ENCODE assay signal across 14 cellular contexts in the genomic region with DNA sequence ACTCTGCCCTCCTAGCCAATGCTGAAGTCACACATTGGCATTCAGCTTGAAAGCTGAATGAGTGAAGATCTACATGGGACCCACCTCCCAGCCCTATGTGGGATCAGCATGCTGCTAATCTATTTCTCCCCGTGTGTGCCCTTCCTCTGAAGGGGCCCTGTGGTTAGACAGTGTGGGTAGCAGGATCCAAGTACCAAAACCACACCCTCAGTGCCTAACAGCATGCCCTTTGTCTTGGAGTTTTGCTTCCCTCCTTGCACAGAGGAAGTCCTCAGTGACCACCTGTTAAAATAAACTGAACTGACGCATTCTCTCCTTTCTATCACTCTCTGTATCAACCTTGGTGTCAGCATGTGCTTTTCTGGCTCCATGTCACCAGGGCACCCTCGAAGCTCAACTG. TPM values are rescaled to one million over a fixed set of nuclear protein-coding genes. Genes with fewer than 3 reads are reported as not detected.
DNase-seq lines count a peak whose midpoint lies in the region; ATAC-seq and TF ChIP-seq lines count a peak whose summit lies in the region.
"Had no signal": no experiment of that assay in that cellular context is flagged by ENCODE, and none has a peak within 500 bp of the region (broad histone marks: within the 10 kb centered on the region; RNA-seq: fewer than 3 reads in every experiment).

No MANE protein-coding gene starts in this region.

- intact Hi-C loops in lower lobe of right lung (cut with DNase I) (no loop called here), aorta (cut with DNase I) (loop anchor here (10.0 kb wide), 2 partner anchors 77 to 593 kb away; no protein-coding TSS in a partner anchor)

- H3K9me3 ChIP-seq in DND-41 (ENCODE audit: insufficient read depth, low read length, severe bottlenecking) (no peaks in the 10 kb centered on the region), lower lobe of right lung (no peaks in the 10 kb centered on the region), MG63 (no peaks in the 10 kb centered on the region), aorta (ENCODE audit: control insufficient read depth, low read length) (no peaks in the 10 kb centered on the region)
- H3K9me3 ChIP-seq: suprapubic skin had no signal

- TF ChIP-seq CTCF in DND-41 (IDR thresholded peaks at IDR 0.05; ENCODE audit: borderline replicate concordance, extremely low read depth, low read length, poor library complexity, severe bottlenecking) = no peak
- TF ChIP-seq CTCF in lower lobe of right lung (IDR thresholded peaks at IDR 0.05) = no peak

- ATAC-seq in DND-41 (ENCODE audit: insufficient read depth, low read depth) = peak; percentile 86
- ATAC-seq in lower lobe of right lung = peak; percentile 26 to 44
- ATAC-seq in aorta (ENCODE audit: low FRiP score) = no peak
- ATAC-seq in GM21360 (IDR thresholded peaks at IDR 0.05; ENCODE audit: unreplicated experiment) = no peak

- no peak overlapping the region for H3K4me3 ChIP-seq in DND-41 (ENCODE audit: low read depth in 1 of 2, low read length in 2 of 2)
- no peak overlapping the region for H3K4me3 ChIP-seq in lower lobe of right lung
- H3K4me3 ChIP-seq in MG63 = no peak overlapping the region
- no peak overlapping the region for H3K4me3 ChIP-seq in aorta (ENCODE audit: low read length in 2 of 2)
- H3K4me3 ChIP-seq: suprapubic skin had no signal

- no peaks in the 10 kb centered on the region for H3K79me2 ChIP-seq in DND-41 (ENCODE audit: insufficient read depth, low read length)

- DNase-seq in DND-41 (peak; percentile 26), HT1080 (ENCODE audit: low read depth) (peak; percentile 97), SKM-1 (lab: John Stamatoyannopoulos, UW; ENCODE audit: unreplicated experiment) (peak; percentile 62), lower lobe of right lung (no peak), MG63 (no peak), DMS79 treated with DMSO at 0.1 percent for 48 hours (lab: John Stamatoyannopoulos, UW) (no peak), aorta (no peak)
- DNase-seq: CD4-positive, alpha-beta memory T cell; kidney; NCI-H1930; stimulated activated CD4-positive, alpha-beta T cell treated with anti-CD3 and anti-CD28 coated beads, Interleukin-2, amount 100 ng/mL, for 48 hours had no signal

- no peak overlapping the region for H3K4me2 ChIP-seq in DND-41 (ENCODE audit: insufficient read depth, low read length)

- no peak overlapping the region for H3K27ac ChIP-seq in DND-41 (ENCODE audit: low read length)
- H3K27ac ChIP-seq in lower lobe of right lung = no peak overlapping the region
- no peak overlapping the region for H3K27ac ChIP-seq in aorta (ENCODE audit: low read depth in 1 of 2, low read length in 2 of 2)
- H3K27ac ChIP-seq: suprapubic skin, VCaP had no signal

- H2AFZ ChIP-seq in DND-41 (ENCODE audit: low read depth, low read length) = no peak overlapping the region

- H3K27me3 ChIP-seq in DND-41 (ENCODE audit: insufficient read depth, low read length, poor library complexity) (peaks cover 12% of the 10 kb centered on the region), lower lobe of right lung (ENCODE audit: low read depth) (no peaks in the 10 kb centered on the region), MG63 (no peaks in the 10 kb centered on the region), aorta (ENCODE audit: control insufficient read depth in 1 of 2, insufficient read depth in 2 of 2, low read length in 1 of 2) (no peaks in the 10 kb centered on the region)
- H3K27me3 ChIP-seq: suprapubic skin had no signal

- no peak overlapping the region for H3K9ac ChIP-seq in DND-41 (ENCODE audit: low read depth, low read length)

- H4K20me1 ChIP-seq in DND-41 (ENCODE audit: insufficient read depth, low read length) = no peaks in the 10 kb centered on the region

- WGBS in aorta, 2 donors = 57 to 58% methylated on average over 3 of the region's 3 CpGs

- H3K36me3 ChIP-seq in DND-41 (ENCODE audit: insufficient read depth, low read length) = no peaks in the 10 kb centered on the region
- no peaks in the 10 kb centered on the region for H3K36me3 ChIP-seq in lower lobe of right lung
- H3K36me3 ChIP-seq in MG63 = no peaks in the 10 kb centered on the region
- H3K36me3 ChIP-seq in aorta (ENCODE audit: control insufficient read depth in 1 of 2, insufficient read depth in 2 of 2, low read length in 1 of 2) = no peaks in the 10 kb centered on the region
- H3K36me3 ChIP-seq: suprapubic skin had no signal

- no peaks in the 10 kb centered on the region for H3K4me1 ChIP-seq in DND-41 (ENCODE audit: insufficient read depth, low read length)
- H3K4me1 ChIP-seq in lower lobe of right lung = peaks cover 29% of the 10 kb centered on the region
- H3K4me1 ChIP-seq in aorta (ENCODE audit: control insufficient read depth in 1 of 2, insufficient read depth in 2 of 2, low read length in 2 of 2) = no peaks in the 10 kb centered on the region
- H3K4me1 ChIP-seq: suprapubic skin had no signal

RNA-seq across cellular contexts. Expression of a gene that starts 25.0 kb away (rescaled TPM):
- total RNA-seq in HT1080 (2014; rRNA removed; shearing (Covaris generic)) = 22.1 and 24.0 TPM in 2 replicates
- polyA plus RNA-seq in HT1080 (2015; cell fraction: cytosol; rRNA removed) = 8.3 and 12.2 TPM in 2 replicates
- 61.7 and 71.3 TPM in 2 replicates for polyA plus RNA-seq in HT1080 (2015; cell fraction: nucleus; rRNA removed)
- total RNA-seq in lower lobe of right lung (0.92 TPM), aorta (1 to 10 TPM; 1.1 to 2.9 TPM)
- total RNA-seq in MG63 (2014; rRNA removed; shearing (Covaris generic); ENCODE audit: low replicate concordance) = 2.9 and 8.8 TPM in 2 replicates
- not detected for polyA plus RNA-seq in aorta
- total RNA-seq: CD4-positive, alpha-beta memory T cell had no signal
- polyA plus RNA-seq: CD4-positive, alpha-beta memory T cell had no signal

Comparison
In these comparisons a context has a peak if more than half of its experiments do, and no peak if none do; other contexts are left out.
1. ATAC-seq: peak in DND-41 (single experiment) and lower lobe of right lung (2 of 2); none in aorta (single experiment) and GM21360 (single experiment).
2. DNase-seq: peak in DND-41 (single experiment), HT1080 (single experiment) and SKM-1 (single experiment); none in lower lobe of right lung (single experiment), MG63 (single experiment), DMS79 treated with DMSO at 0.1 percent for 48 hours (single experiment) and aorta (0 of 2).